8 cellular contexts compared by ENCODE assay signal in the genomic region with DNA sequence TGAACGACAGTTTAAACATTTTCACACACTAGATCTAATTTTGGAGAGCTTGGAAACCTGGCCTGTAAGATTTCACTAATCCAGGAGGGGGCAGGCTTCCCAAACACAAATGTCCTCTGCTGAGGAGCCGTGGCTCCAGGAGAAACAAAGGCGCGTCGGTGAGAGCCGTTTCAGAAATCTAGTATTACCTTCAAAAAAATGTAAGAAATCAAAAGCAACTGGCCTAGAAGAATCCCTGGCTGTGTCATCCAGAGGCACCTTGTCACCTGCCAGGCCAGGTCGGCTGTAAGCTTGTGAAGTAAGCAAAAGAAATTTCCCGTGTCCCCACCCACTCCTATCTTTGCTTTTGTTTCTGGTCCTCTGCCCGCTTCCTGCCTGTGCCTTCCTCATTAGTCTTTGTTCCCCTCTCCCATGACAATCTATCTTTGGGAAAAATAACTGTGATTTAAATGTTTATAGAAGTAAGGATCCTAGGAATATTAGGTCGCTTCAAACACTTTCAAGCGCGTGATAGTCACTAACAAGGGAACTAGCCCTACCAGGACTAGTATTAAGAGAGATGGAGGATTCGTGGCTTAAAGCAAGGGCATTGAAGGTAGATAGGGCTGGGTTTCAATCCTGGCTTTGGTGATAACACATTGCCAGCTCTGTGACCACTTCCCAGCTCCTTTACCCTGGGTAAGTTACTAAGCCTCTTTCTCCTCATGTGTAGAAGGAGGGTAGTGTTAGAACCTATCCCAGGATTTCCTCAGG.
DNase-seq lines count a peak whose midpoint lies in the region; ATAC-seq and TF ChIP-seq lines count a peak whose summit lies in the region.

No MANE protein-coding gene starts in this region.

- H3K9me3 Mint-ChIP-seq in T-helper 2 cell treated with Interferon-gamma antibody and Interleukin-4, amounts not matched to agents 5 μg/mL and 100 μg/mL, for 36 hours, result no peaks in the 10 kb centered on the region

- CTCF ChIA-PET in HEK293 (lab: Yijun Ruan, JAX), result interaction anchor here (0.6 to 3.1 kb wide), 41 partner anchors 8 to 1819 kb away, joined by 3 to 24 read pairs (median 4); no protein-coding TSS in a partner anchor

- H3K27ac ChIP-seq in HEK293 (ENCODE audit: extremely low read depth, low read depth, low read length) (no peak overlapping the region; the same call in 1 of the 2 replicates), iPS DF 6.9 (ENCODE audit: low read length) (no peak overlapping the region), gastrocnemius medialis (no peak overlapping the region)

- H3K27ac Mint-ChIP-seq in T-helper 2 cell treated with Interferon-gamma antibody and Interleukin-4, amounts not matched to agents 5 μg/mL and 100 μg/mL, for 36 hours, result no peak overlapping the region

- H3K27me3 Mint-ChIP-seq in T-helper 2 cell treated with Interferon-gamma antibody and Interleukin-4, amounts not matched to agents 5 μg/mL and 100 μg/mL, for 36 hours (ENCODE audit: low read depth), result peaks cover 25% of the 10 kb centered on the region

- H3K36me3 Mint-ChIP-seq in T-helper 2 cell treated with Interferon-gamma antibody and Interleukin-4, amounts not matched to agents 5 μg/mL and 100 μg/mL, for 36 hours (ENCODE audit: low read depth), result no peaks in the 10 kb centered on the region

- POLR2A ChIA-PET in HEK293 (lab: Yijun Ruan, JAX), result no interaction called here

- intact Hi-C loops in gastrocnemius medialis (cut with DNase I; ENCODE audit: low total_unique reads), result loop anchor here (1.0 to 2.0 kb wide), 3 partner anchors 340 to 574 kb away; no protein-coding TSS in a partner anchor

- ATAC-seq in gastrocnemius medialis (peak; percentile 86 to 89), GM18873 (IDR thresholded peaks at IDR 0.05; ENCODE audit: low FRiP score, unreplicated experiment) (no peak)

- H3K9me3 ChIP-seq in HEK293 (ENCODE audit: control insufficient read depth, insufficient read depth, low read depth, low read length) (no peaks in the 10 kb centered on the region), iPS DF 6.9 (ENCODE audit: control insufficient read depth, insufficient read depth, low read length) (no peaks in the 10 kb centered on the region), gastrocnemius medialis (no peaks in the 10 kb centered on the region)

- H3K4me1 ChIP-seq in HEK293 (ENCODE audit: control insufficient read depth, insufficient read depth, low read length) (no peaks in the 10 kb centered on the region), iPS DF 6.9 (ENCODE audit: control insufficient read depth, insufficient read depth, low read length) (no peaks in the 10 kb centered on the region), gastrocnemius medialis (no peaks in the 10 kb centered on the region)

- H3K4me3 Mint-ChIP-seq in T-helper 2 cell treated with Interferon-gamma antibody and Interleukin-4, amounts not matched to agents 5 μg/mL and 100 μg/mL, for 36 hours, result peak overlapping the region; percentile 88

- H3K27me3 ChIP-seq in iPS DF 6.9 (ENCODE audit: control insufficient read depth, insufficient read depth, low read length), result no peaks in the 10 kb centered on the region
- H3K27me3 ChIP-seq in gastrocnemius medialis, result no peaks in the 10 kb centered on the region

- H3K36me3 ChIP-seq in HEK293 (ENCODE audit: control insufficient read depth in 2 of 2, insufficient read depth in 1 of 2, low read length in 2 of 2) (no peaks in the 10 kb centered on the region), iPS DF 6.9 (ENCODE audit: control insufficient read depth, insufficient read depth, low read length) (no peaks in the 10 kb centered on the region), gastrocnemius medialis (no peaks in the 10 kb centered on the region)

- in situ Hi-C loops in gastrocnemius medialis (cut with MboI; ENCODE audit: low sequenced_read_pairs in 4 of 4), result loop anchor here (5.0 to 25.0 kb wide), 8 partner anchors 335 to 570 kb away; no protein-coding TSS in a partner anchor

- TF ChIP-seq POLR2A in NB4 (IDR thresholded peaks at IDR 0.05; ENCODE audit: extremely low read depth, insufficient read length) (no peak), gastrocnemius medialis (IDR thresholded peaks at IDR 0.05) (no peak)

- peak; percentile 81 for DNase-seq in GM03348 (ENCODE audit: low spot score)
- DNase-seq in NB4 (ENCODE audit: low read depth), result peak; percentile 78
- DNase-seq in T-helper 2 cell treated with Interferon-gamma antibody and Interleukin-4, amounts not matched to agents 5 μg/mL and 100 μg/mL, for 36 hours (ENCODE audit: low spot score), result peak; percentile 37
- peak; percentile 85 for DNase-seq in astrocyte of the hippocampus (ENCODE audit: low read depth, low spot score)
- no peak for DNase-seq in iPS DF 6.9 (ENCODE audit: low read depth, low spot score)
- peak; percentile 45 to 48 for DNase-seq in gastrocnemius medialis

- H3K4me1 Mint-ChIP-seq in T-helper 2 cell treated with Interferon-gamma antibody and Interleukin-4, amounts not matched to agents 5 μg/mL and 100 μg/mL, for 36 hours (ENCODE audit: low read depth), result peaks cover 5% of the 10 kb centered on the region

- TF ChIP-seq CTCF in HEK293 (tag by site-specific recombination; IDR thresholded peaks at IDR 0.05), result peak; percentile 47
- TF ChIP-seq CTCF in NB4 (IDR thresholded peaks at IDR 0.05; ENCODE audit: low read depth, low read length), result peak; percentile 54
- TF ChIP-seq CTCF in gastrocnemius medialis (IDR thresholded peaks at IDR 0.05 in 4 of 5, conservative IDR thresholded peaks at IDR 0.05 in 1 of 5), result peak; percentile 77 to 84 (median 81)

- no CpG with 5 or more reads among the region's 13 CpGs for WGBS in iPS DF 6.9 (ENCODE audit: insufficient coverage, insufficient read length)

- H3K4me3 ChIP-seq in HEK293 (ENCODE audit: low read depth, low read length) (peak overlapping the region; percentile 40), NB4 (ENCODE audit: low read depth, low read length) (peak overlapping the region; percentile 68), iPS DF 6.9 (ENCODE audit: low read length) (peak overlapping the region; percentile 9; the same call in 1 of the 2 replicates), gastrocnemius medialis (peak overlapping the region; percentile 52 to 57 (median 56))

TF ChIP-seq in HEK293, 187 proteins besides CTCF, POLR2A, EP300 and RAD21:
- TF ChIP-seq ZNF654 (tag by site-specific recombination; IDR thresholded peaks at IDR 0.05; ENCODE audit: low read depth) (peak; percentile 80), ZNF335 (tag by site-specific recombination; conservative IDR thresholded peaks at IDR 0.05) (peak; percentile 73), ZSCAN30 (tag by site-specific recombination; IDR thresholded peaks at IDR 0.05) (no peak), ZNF23 (tag by site-specific recombination; IDR thresholded peaks at IDR 0.05; ENCODE audit: borderline replicate concordance) (no peak)
- TF ChIP-seq, protein P1, sequence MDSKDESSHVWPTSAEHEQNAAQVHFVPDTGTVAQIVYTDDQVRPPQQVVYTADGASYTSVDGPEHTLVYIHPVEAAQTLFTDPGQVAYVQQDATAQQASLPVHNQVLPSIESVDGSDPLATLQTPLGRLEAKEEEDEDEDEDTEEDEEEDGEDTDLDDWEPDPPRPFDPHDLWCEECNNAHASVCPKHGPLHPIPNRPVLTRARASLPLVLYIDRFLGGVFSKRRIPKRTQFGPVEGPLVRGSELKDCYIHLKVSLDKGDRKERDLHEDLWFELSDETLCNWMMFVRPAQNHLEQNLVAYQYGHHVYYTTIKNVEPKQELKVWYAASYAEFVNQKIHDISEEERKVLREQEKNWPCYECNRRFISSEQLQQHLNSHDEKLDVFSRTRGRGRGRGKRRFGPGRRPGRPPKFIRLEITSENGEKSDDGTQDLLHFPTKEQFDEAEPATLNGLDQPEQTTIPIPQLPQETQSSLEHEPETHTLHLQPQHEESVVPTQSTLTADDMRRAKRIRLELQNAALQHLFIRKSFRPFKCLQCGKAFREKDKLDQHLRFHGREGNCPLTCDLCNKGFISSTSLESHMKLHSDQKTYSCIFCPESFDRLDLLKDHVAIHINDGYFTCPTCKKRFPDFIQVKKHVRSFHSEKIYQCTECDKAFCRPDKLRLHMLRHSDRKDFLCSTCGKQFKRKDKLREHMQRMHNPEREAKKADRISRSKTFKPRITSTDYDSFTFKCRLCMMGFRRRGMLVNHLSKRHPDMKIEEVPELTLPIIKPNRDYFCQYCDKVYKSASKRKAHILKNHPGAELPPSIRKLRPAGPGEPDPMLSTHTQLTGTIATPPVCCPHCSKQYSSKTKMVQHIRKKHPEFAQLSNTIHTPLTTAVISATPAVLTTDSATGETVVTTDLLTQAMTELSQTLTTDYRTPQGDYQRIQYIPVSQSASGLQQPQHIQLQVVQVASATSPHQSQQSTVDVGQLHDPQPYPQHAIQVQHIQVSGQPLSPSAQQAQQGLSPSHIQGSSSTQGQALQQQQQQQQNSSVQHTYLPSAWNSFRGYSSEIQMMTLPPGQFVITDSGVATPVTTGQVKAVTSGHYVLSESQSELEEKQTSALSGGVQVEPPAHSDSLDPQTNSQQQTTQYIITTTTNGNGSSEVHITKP (tag by site-specific recombination; IDR thresholded peaks at IDR 0.05), result 0 out of 2 replicates have a peak, but pooled peaks have one; percentile 20
TF ChIP-seq in HEK293: peak in this region for 3.

Comparison
In these comparisons a context has a peak if more than half of its experiments do, and no peak if none do; other contexts are left out.
1. H3K4me3 ChIP-seq: peak in every context shown above with its lines; median percentile 68 in NB4; 56 in gastrocnemius medialis; 40 in HEK293; 9 in iPS DF 6.9.